In the genomic region with DNA sequence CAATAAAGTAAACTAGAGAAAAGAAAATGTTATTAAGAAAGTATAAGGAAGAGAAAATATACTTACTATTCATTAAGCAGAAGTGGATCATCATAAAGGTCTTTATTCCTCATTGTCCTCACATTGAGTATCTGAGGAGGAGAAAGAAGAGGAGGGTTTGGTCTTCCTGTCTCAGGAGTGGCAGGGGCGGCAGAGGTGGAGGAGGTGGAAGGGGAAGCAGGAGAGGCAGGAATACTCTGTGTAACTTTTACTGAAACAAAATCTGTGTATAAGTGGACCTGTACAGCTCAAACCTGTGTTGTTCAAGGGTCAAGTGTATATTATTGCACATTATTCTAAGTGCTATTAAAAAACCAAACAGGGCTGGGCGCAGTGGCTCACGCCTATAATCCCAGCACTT, we compare ENCODE assay signal across 15 cellular contexts. TPM values are rescaled to one million over a fixed set of nuclear protein-coding genes. Genes with fewer than 3 reads are reported as not detected.
DNase-seq lines count a peak whose midpoint lies in the region; ATAC-seq, FAIRE-seq and TF ChIP-seq lines count a peak whose summit lies in the region.
"Had no signal": no experiment of that assay in that cellular context is flagged by ENCODE, and none has a peak within 500 bp of the region (broad histone marks: within the 10 kb centered on the region; RNA-seq: fewer than 3 reads in every experiment).

No MANE protein-coding gene starts in this region.

- no peak overlapping the region for H3K9ac ChIP-seq in HepG2 (ENCODE audit: insufficient read depth, low read depth, low read length)
- H3K9ac ChIP-seq in K562 (ENCODE audit: insufficient read depth in 1 of 2, low read depth in 2 of 2, low read length in 2 of 2): no peak overlapping the region
- H3K9ac ChIP-seq in parathyroid adenoma: no peak overlapping the region

- H3K4me1 ChIP-seq in HepG2 (ENCODE audit: insufficient read depth, low read length) (peaks cover 30% of the 10 kb centered on the region), right lobe of liver (peaks cover 0 to 4% (median 1%) of the 10 kb centered on the region in 4 donors), K562 (replicated peaks in 1 of 2; ENCODE audit: control insufficient read depth in 2 of 2, insufficient read depth in 2 of 2, low read length in 2 of 2) (peaks cover 4 to 9% of the 10 kb centered on the region in 2 experiments; a peak in 3 of 5 replicates), parathyroid adenoma (peaks cover 9% of the 10 kb centered on the region), ovary (ENCODE audit: insufficient read depth) (peaks cover 1% of the 10 kb centered on the region)
- H3K4me1 ChIP-seq: BE2C had no signal

- FAIRE-seq in HepG2 (lab: Jason Lieb, UNC): no peak
- no peak for FAIRE-seq in K562 (lab: Jason Lieb, UNC)

- TF ChIP-seq POLR2A in HepG2 (IDR thresholded peaks at IDR 0.05; ENCODE audit: insufficient read depth in 1 of 2, low read depth in 2 of 2, low read length in 2 of 2): no peak
- no peak for TF ChIP-seq POLR2A in right lobe of liver (IDR thresholded peaks at IDR 0.05)
- no peak for TF ChIP-seq POLR2A in K562 (conservative IDR thresholded peaks at IDR 0.05)
- TF ChIP-seq POLR2A in ovary (IDR thresholded peaks at IDR 0.05): no peak

- H4K20me1 ChIP-seq in HepG2 (ENCODE audit: insufficient read depth, low read length) (peaks cover 2% of the 10 kb centered on the region; the same call in 1 of the 2 replicates), K562 (replicated peaks; ENCODE audit: control insufficient read depth, insufficient read depth, low read length) (no peaks in the 10 kb centered on the region)

- TF ChIP-seq CTCF in HepG2 (CRISPR knock-in tag; IDR thresholded peaks at IDR 0.05) (no peak), right lobe of liver (IDR thresholded peaks at IDR 0.05) (no peak), K562 (IDR thresholded peaks at IDR 0.05 in 2 of 3, conservative IDR thresholded peaks at IDR 0.05 in 1 of 3; ENCODE audit: insufficient read depth in 2 of 3, low read depth in 1 of 3, low read length in 3 of 3) (no peak), parathyroid adenoma (IDR thresholded peaks at IDR 0.05) (no peak), ovary (IDR thresholded peaks at IDR 0.05) (no peak), foreskin fibroblast (IDR thresholded peaks at IDR 0.05; ENCODE audit: low read depth, low read length) (no peak)

- WGBS in HepG2 (ENCODE audit: low lambda C conversion rate): 8% methylated on average over 3 of the region's 3 CpGs
- WGBS in right lobe of liver (ENCODE audit: insufficient coverage, low coverage, low lambda C conversion rate, missing lambda C conversion rate): 85% methylated on average over 3 of the region's 3 CpGs
- 77% methylated on average over 3 of the region's 3 CpGs for WGBS in K562 (ENCODE audit: insufficient coverage, low coverage, missing lambda C conversion rate)
- WGBS in ovary, 3 donors: 80 to 90% (median 87%) methylated on average over 3 of the region's 3 CpGs

- no peaks in the 10 kb centered on the region for H3K36me3 ChIP-seq in HepG2 (replicated peaks in 1 of 2; ENCODE audit: control insufficient read depth in 1 of 2, insufficient read depth in 2 of 2, low read length in 2 of 2)
- H3K36me3 ChIP-seq in right lobe of liver: no peaks in the 10 kb centered on the region
- no peaks in the 10 kb centered on the region for H3K36me3 ChIP-seq in K562 (ENCODE audit: control insufficient read depth, insufficient read depth, low read length)
- H3K36me3 ChIP-seq in parathyroid adenoma (ENCODE audit: control insufficient read depth, insufficient read depth, low read length): no peaks in the 10 kb centered on the region
- no peaks in the 10 kb centered on the region for H3K36me3 ChIP-seq in ovary
- H3K36me3 ChIP-seq: BE2C, SJCRH30 had no signal

- H3K4me2 ChIP-seq in HepG2 (ENCODE audit: low read depth, low read length): peak overlapping the region; percentile 27; the same call in 1 of the 2 replicates
- no peak overlapping the region for H3K4me2 ChIP-seq in K562 (ENCODE audit: insufficient read depth, low read length)
- no peak overlapping the region for H3K4me2 ChIP-seq in parathyroid adenoma (ENCODE audit: low read length)

- H3K79me2 ChIP-seq in HepG2 (ENCODE audit: insufficient read depth, low read length) (peaks cover 25% of the 10 kb centered on the region), K562 (ENCODE audit: control insufficient read depth, insufficient read depth, low read length) (peaks cover 27% of the 10 kb centered on the region), parathyroid adenoma (peaks cover 10% of the 10 kb centered on the region)

- intact Hi-C loops in HepG2 (cut with micrococcal nuclease; ENCODE audit: unreplicated experiment) (no loop called here), right lobe of liver (cut with DNase I) (no loop called here), K562 (cut with micrococcal nuclease) (no loop called here), ovary (cut with DNase I) (loop anchor here in 1 of 4 donors (10.0 kb wide), 1 partner anchor 64 kb away; a partner anchor contains a TSS)

- BruUV-seq in HepG2 (replicated peaks; lab: Mats Ljungman, UMichigan) (no TSS peak), K562 (replicated peaks; lab: Mats Ljungman, UMichigan) (no TSS peak)

- no peak for TF ChIP-seq RAD21 in HepG2 (CRISPR knock-in tag; IDR thresholded peaks at IDR 0.05)
- TF ChIP-seq RAD21 in K562 (CRISPR knock-in tag; conservative IDR thresholded peaks at IDR 0.05 in 1 of 2, IDR thresholded peaks at IDR 0.05 in 1 of 2): no peak

- CTCF ChIA-PET in HepG2 (lab: Yijun Ruan, JAX; ENCODE audit: low intra/inter-chr PET ratio, low total read pairs): no interaction called here
- CTCF ChIA-PET in K562 (lab: Yijun Ruan, JAX; ENCODE audit: low intra/inter-chr PET ratio): no interaction called here

- H3K27me3 ChIP-seq in HepG2 (ENCODE audit: control insufficient read depth in 1 of 2, insufficient read depth in 2 of 2, low read length in 2 of 2): no peaks in the 10 kb centered on the region; a peak in 1 of 5 replicates
- no peaks in the 10 kb centered on the region for H3K27me3 ChIP-seq in right lobe of liver
- H3K27me3 ChIP-seq in K562 (ENCODE audit: control insufficient read depth in 2 of 2, insufficient read depth in 2 of 2, low read length in 2 of 2): no peaks in the 10 kb centered on the region
- H3K27me3 ChIP-seq in parathyroid adenoma (ENCODE audit: control insufficient read depth, insufficient read depth, low read length): no peaks in the 10 kb centered on the region
- no peaks in the 10 kb centered on the region for H3K27me3 ChIP-seq in ovary
- H3K27me3 ChIP-seq: BE2C, SJCRH30 had no signal

- no peak for TF ChIP-seq EP300 in HepG2 (IDR thresholded peaks at IDR 0.05; ENCODE audit: low read depth in 2 of 2, low read length in 2 of 2)
- no peak for TF ChIP-seq EP300 in HepG2 (CRISPR knock-in tag; IDR thresholded peaks at IDR 0.05; ENCODE audit: borderline replicate concordance)
- no peak for TF ChIP-seq EP300 in K562 (IDR thresholded peaks at IDR 0.05; ENCODE audit: low read length)
- TF ChIP-seq EP300 in ovary (IDR thresholded peaks at IDR 0.05): no peak

- H3K9me1 ChIP-seq in K562 (ENCODE audit: control insufficient read depth, insufficient read depth, low read length): no peaks in the 10 kb centered on the region

- POLR2A ChIA-PET in HepG2 (lab: Yijun Ruan, JAX) (no interaction called here), K562 (lab: Yijun Ruan, JAX) (no interaction called here)

- ATAC-seq in HepG2 (no peak), right lobe of liver (no peak), K562 (no peak), HG03097 (IDR thresholded peaks at IDR 0.05; ENCODE audit: low FRiP score, unreplicated experiment) (no peak)

- H3K4me3 ChIP-seq in HepG2 (replicated peaks in 1 of 3; ENCODE audit: insufficient read depth in 1 of 3, low read depth in 2 of 3, low read length in 3 of 3) (no peak overlapping the region), right lobe of liver (no peak overlapping the region), K562 (no peak overlapping the region), parathyroid adenoma (ENCODE audit: low read depth, low read length) (no peak overlapping the region), ovary (no peak overlapping the region), foreskin fibroblast (ENCODE audit: low read depth in 1 of 2, low read length in 2 of 2) (no peak overlapping the region)
- H3K4me3 ChIP-seq: SJCRH30 had no signal

- H2AFZ ChIP-seq in HepG2 (ENCODE audit: low read length): no peak overlapping the region
- H2AFZ ChIP-seq in K562 (ENCODE audit: low read depth, low read length): peak overlapping the region; percentile 34
- H2AFZ ChIP-seq in parathyroid adenoma: peak overlapping the region; percentile 18

- H3K9me3 ChIP-seq in HepG2 (ENCODE audit: low read length) (no peaks in the 10 kb centered on the region), right lobe of liver (no peaks in the 10 kb centered on the region), K562 (replicated peaks; ENCODE audit: control insufficient read depth, insufficient read depth, low read depth, low read length) (no peaks in the 10 kb centered on the region; the same call in 1 of the 2 replicates), parathyroid adenoma (ENCODE audit: control insufficient read depth, low read length) (no peaks in the 10 kb centered on the region), ovary (no peaks in the 10 kb centered on the region)
- H3K9me3 ChIP-seq: BE2C, SJCRH30 had no signal

- in situ Hi-C loops in HepG2 (cut with HindIII; ENCODE audit: extremely low pct_ligation_motif_present, low pct_unique_long_range_greater_than_20kb) (no loop called here), K562 (cut with MboI) (no loop called here)

- DNase-seq in HepG2 (ENCODE audit: low spot score) (no peak), right lobe of liver (no peak), K562 (ENCODE audit: extremely low read depth in 1 of 4, low spot score in 3 of 4) (no peak), ovary (no peak), foreskin fibroblast (no peak), DMS153 (lab: John Stamatoyannopoulos, UW) (no peak)
- DNase-seq: BE2C, COR-L47, H7, NCI-H1930, NCI-H524 treated with DMSO at 0.1 percent for 48 hours, SJCRH30 had no signal

- H3K27ac ChIP-seq in HepG2 (ENCODE audit: extremely low read length, insufficient read depth, low read length) (no peak overlapping the region), right lobe of liver (no peak overlapping the region), K562 (ENCODE audit: extremely low read depth, low read depth, low read length) (no peak overlapping the region), parathyroid adenoma (no peak overlapping the region), ovary (no peak overlapping the region)
- H3K27ac ChIP-seq: RWPE1, SJCRH30 had no signal

RNA-seq across cellular contexts. Expression of a gene that starts 34.2 kb away (rescaled TPM):
- total RNA-seq in HepG2 (2016; rRNA removed; fragmentation: Illumina TruSeq; extraction: Trizol) (23.6 and 28.7 TPM in 2 replicates), right lobe of liver (10 to 100 TPM; 10.5 to 14.6 (median 12.4) TPM), K562 (2014; rRNA removed) (16.1 and 27.6 TPM in 2 replicates), K562 (2014; rRNA removed; fragmentation: Illumina TruSeq; extraction: Trizol) (14.1 and 15.9 TPM in 2 replicates), K562 (2015; rRNA removed; fragmentation: Illumina TruSeq; extraction: Trizol) (15.6 and 18.7 TPM in 2 replicates), K562 (2021) (21.3 and 25.7 TPM in 2 replicates), ovary (10 to 100 TPM; 35.6 to 52.9 (median 42.9) TPM)
- total RNA-seq in HepG2 (2016; cell fraction: cytosol; rRNA removed; fragmentation: Illumina TruSeq; extraction: Trizol; ENCODE audit: low read depth): 18.0 and 19.2 TPM in 2 replicates
- total RNA-seq in HepG2 (2016; cell fraction: insoluble cytoplasmic fraction; rRNA removed; fragmentation: Illumina TruSeq; extraction: Trizol): 25.1 and 29.8 TPM in 2 replicates
- total RNA-seq in HepG2 (2016; cell fraction: membrane; rRNA removed; fragmentation: Illumina TruSeq; extraction: Trizol): 26.1 and 31.2 TPM in 2 replicates
- 55.1 and 59.9 TPM in 2 replicates for total RNA-seq in HepG2 (2016; cell fraction: nucleus; rRNA removed; fragmentation: Illumina TruSeq; extraction: Trizol)
- polyA plus RNA-seq in HepG2 (2011; rRNA removed) (39.2 and 44.2 TPM in 2 replicates), K562 (2011; rRNA removed) (43.6 and 48.7 TPM in 2 replicates), K562 (2014; fragmentation: Illumina TruSeq; extraction: Trizol) (21.6 and 24.2 TPM in 2 replicates), K562 (2014; fragmentation: Nextera tagmentation; extraction: Ambion mirVana) (1 to 10 TPM; 7.0 to 7.2 TPM), K562 (2014; rRNA removed) (29.8 and 32.1 TPM in 2 replicates), ovary (10 to 100 TPM; 31.8 to 40.7 TPM)
- polyA plus RNA-seq in HepG2 (2011; cell fraction: cytosol; rRNA removed): 24.6 and 24.8 TPM in 2 replicates
- polyA plus RNA-seq in HepG2 (2011; cell fraction: nucleus; rRNA removed): 51.1 and 64.3 TPM in 2 replicates
- 11.5 and 11.9 TPM in 2 replicates for polyA plus RNA-seq in HepG2 (2012)
- polyA plus RNA-seq in HepG2 (2016; cell fraction: cytosol; fragmentation: Illumina TruSeq; extraction: Trizol; ENCODE audit: low read depth): 20.3 and 20.7 TPM in 2 replicates
- 22.1 and 22.7 TPM in 2 replicates for polyA plus RNA-seq in HepG2 (2016; cell fraction: insoluble cytoplasmic fraction; fragmentation: Illumina TruSeq; extraction: Trizol; ENCODE audit: low read depth)
- polyA plus RNA-seq in HepG2 (2016; cell fraction: membrane; fragmentation: Illumina TruSeq; extraction: Trizol; ENCODE audit: low read depth): 22.4 and 25.4 TPM in 2 replicates
- polyA plus RNA-seq in HepG2 (2016; cell fraction: nucleus; fragmentation: Illumina TruSeq; extraction: Trizol; ENCODE audit: insufficient read depth, low read depth): 67.0 and 70.2 TPM in 2 replicates
- polyA minus RNA-seq in HepG2 (2011; rRNA and poly(A)+ RNA removed; ENCODE audit: low replicate concordance): 49.8 and 55.1 TPM in 2 replicates
- polyA minus RNA-seq in HepG2 (2011; cell fraction: cytosol; rRNA and poly(A)+ RNA removed): 15.8 and 17.6 TPM in 2 replicates
- polyA minus RNA-seq in HepG2 (2011; cell fraction: nucleus; rRNA and poly(A)+ RNA removed): 112 and 118 TPM in 2 replicates
- total RNA-seq in K562 (2011; cell fraction: chromatin; rRNA removed; ENCODE audit: low replicate concordance): 60.0 and 102 TPM in 2 replicates
- 40.2 and 50.7 TPM in 2 replicates for total RNA-seq in K562 (2011; cell fraction: nucleolus; rRNA removed)
- 70.0 and 75.9 TPM in 2 replicates for total RNA-seq in K562 (2011; cell fraction: nucleoplasm; rRNA removed)
- polyA plus RNA-seq in K562 (2011; cell fraction: cytosol; rRNA removed): 30.4 and 33.0 TPM in 2 replicates
- polyA plus RNA-seq in K562 (2011; cell fraction: nucleus; rRNA removed): 81.3 and 107 TPM in 2 replicates
- polyA plus RNA-seq in K562 (2012): 15.3 and 19.4 TPM in 2 replicates
- 77.5 and 80.6 TPM in 2 replicates for polyA minus RNA-seq in K562 (2011; rRNA and poly(A)+ RNA removed)
- 15.9 and 21.8 TPM in 2 replicates for polyA minus RNA-seq in K562 (2011; cell fraction: cytosol; rRNA and poly(A)+ RNA removed)
- 36.1 and 82.8 TPM in 2 replicates for polyA minus RNA-seq in K562 (2011; cell fraction: nucleus; rRNA and poly(A)+ RNA removed)
